15 cellular contexts compared by ENCODE assay signal in the genomic region with DNA sequence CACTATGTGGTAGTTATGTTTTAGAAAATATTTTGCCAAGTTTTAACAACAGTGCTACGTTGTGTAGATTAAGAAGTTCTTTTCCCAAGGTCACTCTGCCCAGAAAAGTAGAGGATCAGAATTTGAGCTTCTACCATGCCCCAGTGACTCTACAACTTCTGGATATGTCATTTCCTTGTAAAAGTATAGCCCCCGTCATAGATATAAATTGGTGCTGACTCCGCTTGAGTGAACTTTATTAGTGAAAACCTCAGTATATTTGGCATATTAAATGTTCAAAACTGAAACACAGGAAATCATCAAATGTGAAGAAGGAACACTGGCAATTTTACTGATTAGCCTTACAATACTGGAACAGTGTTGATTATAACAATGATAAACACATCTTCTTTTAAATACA.
DNase-seq lines count a peak whose midpoint lies in the region; ATAC-seq and TF ChIP-seq lines count a peak whose summit lies in the region.
"Had no signal": no experiment of that assay in that cellular context is flagged by ENCODE, and none has a peak within 500 bp of the region (broad histone marks: within the 10 kb centered on the region; RNA-seq: fewer than 3 reads in every experiment).

No MANE protein-coding gene starts in this region.

- DNase-seq in A673 (ENCODE audit: low spot score) = peak; percentile 55
- DNase-seq in PC-3 = peak; percentile 41
- no peak for DNase-seq in HCEC 1CT
- DNase-seq in kidney glomerular epithelial cell (lab: John Stamatoyannopoulos, UW) = no peak
- DNase-seq: CD4-positive, alpha-beta T cell; CD8-positive, alpha-beta memory T cell; DMS53; GF-D8; GM23248; H7 had no signal

- no peaks in the 10 kb centered on the region for H4K20me1 ChIP-seq in PC-3 (ENCODE audit: low read length)
- H4K20me1 ChIP-seq: BLaER1 treated with 17β-estradiol and CSF1 and Interleukin-3, amounts not matched to agents 10 nM and 100 nM had no signal

- H3K79me2 ChIP-seq in PC-3 (ENCODE audit: low read length) = no peaks in the 10 kb centered on the region

- H3K27me3 ChIP-seq in A673 (replicated peaks; ENCODE audit: insufficient read depth, low read depth, low read length, poor library complexity) (no peaks in the 10 kb centered on the region), PC-3 (ENCODE audit: low read length) (no peaks in the 10 kb centered on the region), gastroesophageal sphincter (no peaks in the 10 kb centered on the region)
- H3K27me3 ChIP-seq: BLaER1 treated with 17β-estradiol and CSF1 and Interleukin-3, amounts not matched to agents 10 nM and 100 nM had no signal

- intact Hi-C loops in A673 (cut with micrococcal nuclease; ENCODE audit: unreplicated experiment) = no loop called here
- intact Hi-C loops in PC-3 (cut with micrococcal nuclease) = loop anchor here (1.0 to 10.0 kb wide), 4 partner anchors 30 to 599 kb away; no protein-coding TSS in a partner anchor

- TF ChIP-seq CTCF in A673 (conservative IDR thresholded peaks at IDR 0.05; ENCODE audit: low read depth, low read length) = no peak
- TF ChIP-seq CTCF in PC-3 (conservative IDR thresholded peaks at IDR 0.05; ENCODE audit: low read depth, low read length) = no peak
- TF ChIP-seq CTCF in VCaP (conservative IDR thresholded peaks at IDR 0.05) = no peak
- TF ChIP-seq CTCF in gastroesophageal sphincter (IDR thresholded peaks at IDR 0.05) = no peak

- peak overlapping the region; percentile 23 for H3K4me2 ChIP-seq in PC-3 (ENCODE audit: low read length)
- H3K4me2 ChIP-seq: BLaER1 treated with 17β-estradiol and CSF1 and Interleukin-3, amounts not matched to agents 10 nM and 100 nM had no signal

- no peaks in the 10 kb centered on the region for H3K36me3 ChIP-seq in A673 (ENCODE audit: insufficient read depth, low read length, poor library complexity, severe bottlenecking)
- peaks cover 12% of the 10 kb centered on the region for H3K36me3 ChIP-seq in PC-3 (ENCODE audit: low read depth, low read length)
- H3K36me3 ChIP-seq in gastroesophageal sphincter = no peaks in the 10 kb centered on the region
- H3K36me3 ChIP-seq: BLaER1 treated with 17β-estradiol and CSF1 and Interleukin-3, amounts not matched to agents 10 nM and 100 nM had no signal

- BruUV-seq in A673 (replicated peaks; lab: Mats Ljungman, UMichigan) (no TSS peak), PC-3 (replicated peaks; lab: Mats Ljungman, UMichigan) (no TSS peak)

- H2AFZ ChIP-seq in PC-3 (ENCODE audit: low read length) = no peak overlapping the region
- H2AFZ ChIP-seq: GM23248 had no signal

- H3K4me1 ChIP-seq in A673 (ENCODE audit: insufficient read depth, low read length, poor library complexity, severe bottlenecking) (peaks cover 31% of the 10 kb centered on the region), PC-3 (ENCODE audit: insufficient read depth, low read length) (peaks cover 35% of the 10 kb centered on the region), gastroesophageal sphincter (no peaks in the 10 kb centered on the region)
- H3K4me1 ChIP-seq: BLaER1 treated with 17β-estradiol and CSF1 and Interleukin-3, amounts not matched to agents 10 nM and 100 nM had no signal

- WGBS in gastroesophageal sphincter (ENCODE audit: low coverage in 1 of 2), 2 donors = 85 to 88% methylated on average over 3 of the region's 3 CpGs

- H3K9me3 ChIP-seq in A673 (ENCODE audit: low read depth, low read length, poor library complexity, severe bottlenecking) (no peaks in the 10 kb centered on the region), PC-3 (ENCODE audit: low read length) (no peaks in the 10 kb centered on the region), gastroesophageal sphincter (no peaks in the 10 kb centered on the region)
- H3K9me3 ChIP-seq: BLaER1 treated with 17β-estradiol and CSF1 and Interleukin-3, amounts not matched to agents 10 nM and 100 nM had no signal

- no peak for TF ChIP-seq POLR2A in gastroesophageal sphincter (IDR thresholded peaks at IDR 0.05)

- peak overlapping the region; percentile 64 for H3K27ac ChIP-seq in A673 (ENCODE audit: low read depth, low read length, poor library complexity, severe bottlenecking)
- H3K27ac ChIP-seq in PC-3 (ENCODE audit: low read length) = peak overlapping the region; percentile 71
- H3K27ac ChIP-seq in VCaP = peak overlapping the region; percentile 78
- H3K27ac ChIP-seq in gastroesophageal sphincter = no peak overlapping the region
- H3K27ac ChIP-seq: BLaER1 treated with 17β-estradiol and CSF1 and Interleukin-3, amounts not matched to agents 10 nM and 100 nM; GM23248 had no signal

- TF ChIP-seq EP300 in gastroesophageal sphincter (IDR thresholded peaks at IDR 0.05) = no peak

- H3K4me3 ChIP-seq in A673 (ENCODE audit: low read depth, low read length, poor library complexity, severe bottlenecking) (no peak overlapping the region), PC-3 (ENCODE audit: low read length) (no peak overlapping the region), gastroesophageal sphincter (no peak overlapping the region)
- H3K4me3 ChIP-seq: BLaER1 treated with 17β-estradiol and CSF1 and Interleukin-3, amounts not matched to agents 10 nM and 100 nM; GM23248 had no signal

- H3K9me2 ChIP-seq in PC-3 (replicated peaks; ENCODE audit: low read length) = no peaks in the 10 kb centered on the region

- CTCF ChIA-PET in A673 (lab: Charles Lee) (no interaction called here), PC-3 (lab: Charles Lee) (no interaction called here)

- peak overlapping the region; percentile 21 for H3K9ac ChIP-seq in PC-3 (ENCODE audit: low read length)
- H3K9ac ChIP-seq: BLaER1 treated with 17β-estradiol and CSF1 and Interleukin-3, amounts not matched to agents 10 nM and 100 nM; GM23248 had no signal

- POLR2A ChIA-PET in A673 (lab: Charles Lee; ENCODE audit: low non-redundant PET) = no interaction called here
- POLR2A ChIA-PET in PC-3 (lab: Charles Lee; ENCODE audit: unreplicated experiment) = interaction anchor here (1.3 kb wide), 1 partner anchor 257 kb away, joined by 6 read pairs; a partner anchor contains a TSS

- ATAC-seq in PC-3 = peak; percentile 55
- no peak for ATAC-seq in GM19463 (IDR thresholded peaks at IDR 0.05; ENCODE audit: unreplicated experiment)
- no peak for ATAC-seq in gastroesophageal sphincter
- ATAC-seq: HCT116 had no signal

- H3F3A ChIP-seq in PC-3 (ENCODE audit: low read length, unreplicated experiment) = peaks cover 5% of the 10 kb centered on the region

Comparison
In these comparisons a context has a peak if more than half of its experiments do, and no peak if none do; other contexts are left out.
1. DNase-seq: peak in A673 (single experiment) and PC-3 (single experiment); none in HCEC 1CT (single experiment) and kidney glomerular epithelial cell (single experiment).
2. H3K27ac ChIP-seq: peak in A673 (single experiment), PC-3 (single experiment) and VCaP (single experiment); none in gastroesophageal sphincter (0 of 4).